29 cellular contexts compared by ENCODE assay signal in the genomic region with DNA sequence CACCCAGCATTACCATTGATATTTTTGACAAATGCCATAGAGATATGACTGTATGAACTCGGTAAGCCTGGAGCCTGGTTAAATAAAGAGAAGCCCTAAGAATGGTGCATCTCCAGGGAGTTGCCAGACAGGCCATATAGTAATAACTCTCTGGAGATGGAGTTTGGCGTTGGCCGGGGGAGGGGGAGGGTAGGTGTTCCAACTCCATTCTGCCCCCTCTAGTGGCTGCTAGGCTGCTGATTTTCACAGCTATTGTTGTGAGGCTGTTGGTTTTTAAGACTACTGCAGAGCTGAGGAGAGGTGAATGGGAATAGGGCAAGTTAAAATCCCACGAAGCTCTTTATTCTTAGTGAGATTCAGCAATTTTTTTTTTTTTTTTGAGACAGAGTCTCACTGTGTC.
A peak's percentile ranks its signal among the peaks of the same experiment; 100 is the strongest.
DNase-seq lines count a peak whose midpoint lies in the region; ATAC-seq and TF ChIP-seq lines count a peak whose summit lies in the region.
"Had no signal": no experiment of that assay in that cellular context is flagged by ENCODE, and none has a peak within 500 bp of the region (broad histone marks: within the 10 kb centered on the region; RNA-seq: fewer than 3 reads in every experiment).

No MANE protein-coding gene starts in this region.

- H3K36me3 ChIP-seq in GM23248 (ENCODE audit: low read depth) (no peaks in the 10 kb centered on the region), OCI-LY1 (ENCODE audit: insufficient read depth, low read length) (no peaks in the 10 kb centered on the region), body of pancreas (replicated peaks in 1 of 2; ENCODE audit: insufficient read depth in 1 of 2, low read depth in 2 of 2) (no peaks in the 10 kb centered on the region)
- H3K36me3 ChIP-seq: esophagus muscularis mucosa, gastrocnemius medialis, MG63, Peyer's patch, SJSA1, tibial artery had no signal

- H2AFZ ChIP-seq in GM23248 (no peak overlapping the region), OCI-LY1 (ENCODE audit: low read length) (no peak overlapping the region)

- in situ Hi-C loops in ACHN (cut with HindIII; ENCODE audit: low pct_ligation_motif_present, low pct_unique_long_range_greater_than_20kb, low sequenced_read_pairs) (no loop called here), GM23248 (cut with MboI) (no loop called here)

- H3K4me3 ChIP-seq in GM23248 (no peak overlapping the region), OCI-LY1 (ENCODE audit: low read depth, low read length, poor library complexity, severe bottlenecking) (no peak overlapping the region), body of pancreas (no peak overlapping the region)
- H3K4me3 ChIP-seq: esophagus muscularis mucosa, gastrocnemius medialis, MG63, Peyer's patch, SJSA1, smooth muscle cell, tibial artery had no signal

- H3K27me3 ChIP-seq in GM23248 (replicated peaks; ENCODE audit: insufficient read depth) (no peaks in the 10 kb centered on the region), OCI-LY1 (ENCODE audit: insufficient read depth, low read length) (no peaks in the 10 kb centered on the region), body of pancreas (no peaks in the 10 kb centered on the region)
- H3K27me3 ChIP-seq: esophagus muscularis mucosa, gastrocnemius medialis, MG63, Peyer's patch, SJSA1, tibial artery had no signal

- no peaks in the 10 kb centered on the region for H3K9me3 ChIP-seq in GM23248 (ENCODE audit: low read depth)
- peaks cover 8% of the 10 kb centered on the region; the same call in 1 of the 2 replicates for H3K9me3 ChIP-seq in OCI-LY1 (ENCODE audit: low read length)
- H3K9me3 ChIP-seq in body of pancreas = peaks cover 0 to 7% (median 0%) of the 10 kb centered on the region in 3 donors

- DNase-seq in ACHN (peak; percentile 13), GM23248 (peak; percentile 7), iPS DF 4.7 (ENCODE audit: extremely low read depth, low spot score) (peak; percentile 28), 8988T (no peak), body of pancreas (no peak), NCI-H1092 treated with DMSO at 0.1 percent for 48 hours (lab: John Stamatoyannopoulos, UW) (no peak), DMS 273 treated with DMSO at 0.1 percent for 48 hours (lab: John Stamatoyannopoulos, UW) (no peak)
- DNase-seq: activated B cell treated with CpG ODN at 0.5 μM for 24 hours; activated CD4-positive, alpha-beta memory T cell treated with anti-CD3 and anti-CD28 coated beads, Interleukin-2, amount 10 ng/mL, durations not matched to agents 7 days and 5 days; activated gamma-delta T cell; AML-193; DMS79 treated with DMSO at 0.1 percent for 48 hours; effector CD8-positive, alpha-beta T cell; gastrocnemius medialis; hypothalamus; MG63; NCI-H1694; NCI-H2227 treated with DMSO at 0.1 percent for 48 hours; NCI-H774; occipital lobe; Peyer's patch; stimulated activated CD4-positive, alpha-beta T cell treated with anti-CD3 and anti-CD28 coated beads, Interleukin-4, amount 100 ng/mL, for 4 hours; stimulated activated naive CD8-positive, alpha-beta T cell treated with anti-CD3 and anti-CD28 coated beads, Interleukin-15, Interleukin-2, amounts not matched to agents 100 U/mL and 50 U/mL, for 24 hours; tibial artery had no signal

- intact Hi-C loops in body of pancreas (cut with DNase I) = no loop called here

- H3K79me2 ChIP-seq in GM23248 (ENCODE audit: insufficient read depth) (no peaks in the 10 kb centered on the region), OCI-LY1 (ENCODE audit: insufficient read depth, low read length) (no peaks in the 10 kb centered on the region)

- WGBS in GM23248 (ENCODE audit: low coverage in 1 of 2, low lambda C conversion rate in 2 of 2, missing lambda C conversion rate in 2 of 2), 2 experiments = 64 to 66% methylated on average over 4 of the region's 4 CpGs
- WGBS in body of pancreas, 2 donors = 71 to 75% methylated on average over 4 of the region's 4 CpGs

- ATAC-seq in body of pancreas = no peak
- ATAC-seq: gastrocnemius medialis; stimulated activated naive CD8-positive, alpha-beta T cell treated with anti-CD3 and anti-CD28 coated beads, Interleukin-15, Interleukin-2, amounts not matched to agents 100 U/mL and 50 U/mL, for 24 hours had no signal

- no peak overlapping the region for H3K9ac ChIP-seq in GM23248
- no peak overlapping the region for H3K9ac ChIP-seq in OCI-LY1 (ENCODE audit: low read length)

- H4K20me1 ChIP-seq in GM23248 (ENCODE audit: insufficient read depth) = no peaks in the 10 kb centered on the region
- no peaks in the 10 kb centered on the region for H4K20me1 ChIP-seq in OCI-LY1 (ENCODE audit: insufficient read depth, low read length)

- no peaks in the 10 kb centered on the region for H3K4me1 ChIP-seq in GM23248 (ENCODE audit: insufficient read depth)
- no peaks in the 10 kb centered on the region for H3K4me1 ChIP-seq in OCI-LY1 (ENCODE audit: insufficient read depth, low read length, severe bottlenecking)
- H3K4me1 ChIP-seq in body of pancreas = no peaks in the 10 kb centered on the region
- H3K4me1 ChIP-seq: esophagus muscularis mucosa, gastrocnemius medialis, Peyer's patch, SJSA1, tibial artery had no signal

- no peaks in the 10 kb centered on the region for H3F3A ChIP-seq in GM23248 (ENCODE audit: insufficient read depth)
- H3F3A ChIP-seq in OCI-LY1 (ENCODE audit: insufficient read depth, low read length) = no peaks in the 10 kb centered on the region

- TF ChIP-seq POLR2A in body of pancreas (IDR thresholded peaks at IDR 0.05) = no peak

- no peak overlapping the region for H3K4me2 ChIP-seq in GM23248 (ENCODE audit: unreplicated experiment)
- no peak overlapping the region for H3K4me2 ChIP-seq in OCI-LY1 (ENCODE audit: low read length)
- H3K4me2 ChIP-seq: smooth muscle cell had no signal

- 0 out of 2 replicates have a peak, but pooled peaks have one; percentile 5 for TF ChIP-seq CTCF in OCI-LY1 (IDR thresholded peaks at IDR 0.05; ENCODE audit: low read length)
- no peak for TF ChIP-seq CTCF in body of pancreas (IDR thresholded peaks at IDR 0.05)

- H3K27ac ChIP-seq in GM23248 (no peak overlapping the region), OCI-LY1 (ENCODE audit: low read depth, low read length, poor library complexity, severe bottlenecking) (no peak overlapping the region), body of pancreas (no peak overlapping the region)
- H3K27ac ChIP-seq: esophagus muscularis mucosa, gastrocnemius medialis, HL-60, Peyer's patch, SJSA1, tibial artery had no signal

- no peaks in the 10 kb centered on the region for H3K9me2 ChIP-seq in GM23248 (ENCODE audit: insufficient read depth)
- H3K9me2 ChIP-seq in OCI-LY1 (ENCODE audit: low read depth, low read length) = no peaks in the 10 kb centered on the region

Comparison
In these comparisons a context has a peak if more than half of its experiments do, and no peak if none do; other contexts are left out.
1. DNase-seq: peak in ACHN (single experiment), GM23248 (single experiment) and iPS DF 4.7 (single experiment); none in 8988T (single experiment), body of pancreas (0 of 4), NCI-H1092 treated with DMSO at 0.1 percent for 48 hours (single experiment) and DMS 273 treated with DMSO at 0.1 percent for 48 hours (single experiment).